Comparison of ENCODE assay signal across 1 cellular context in genomic region chr3:43523454-43524053, GRCh38.
TF ChIP-seq lines count a peak whose summit lies in the region.

No MANE protein-coding gene starts in this region.

TF ChIP-seq in K562, 482 proteins besides CTCF, POLR2A, EP300 and RAD21 (continued from another document):
- no peak for TF ChIP-seq BRF2 (IDR thresholded peaks at IDR 0.05; ENCODE audit: borderline replicate concordance, insufficient read depth, insufficient read length)
- TF ChIP-seq ATF3 (IDR thresholded peaks at IDR 0.05) = peak; percentile 99
- TF ChIP-seq ATF3 (CRISPR knock-in tag; conservative IDR thresholded peaks at IDR 0.05) = 0 out of 2 replicates have a peak, but pooled peaks have one; percentile 50
- TF ChIP-seq PHB (CRISPR knock-in tag; IDR thresholded peaks at IDR 0.05) = no peak
- TF ChIP-seq PRDM10 (IDR thresholded peaks at IDR 0.05; ENCODE audit: partially characterized antibody) = peak; percentile 69
- TF ChIP-seq SAP30 (IDR thresholded peaks at IDR 0.05; ENCODE audit: borderline replicate concordance, insufficient read depth, low read depth, low read length, poor library complexity, severe bottlenecking) = no peak
- TF ChIP-seq RBM17 (IDR thresholded peaks at IDR 0.05; ENCODE audit: borderline replicate concordance, low read depth, low read length) = no peak
- TF ChIP-seq RFX7 (CRISPR knock-in tag; IDR thresholded peaks at IDR 0.05) = no peak
- no peak for TF ChIP-seq ZNF354B (CRISPR knock-in tag; IDR thresholded peaks at IDR 0.05)
- TF ChIP-seq POLR2AphosphoS2 (IDR thresholded peaks at IDR 0.05; ENCODE audit: low read length) = no peak
- no peak for TF ChIP-seq ZNF518B (CRISPR knock-in tag; IDR thresholded peaks at IDR 0.05)
- no peak for TF ChIP-seq RBM39 (optimal IDR thresholded peaks at IDR 0.05; ENCODE audit: low read depth, low read length)
- TF ChIP-seq SIX5 (IDR thresholded peaks at IDR 0.05; ENCODE audit: borderline replicate concordance in 1 of 2, insufficient read depth in 1 of 2, low read depth in 1 of 2, low read length in 2 of 2) = no peak
- peak; percentile 54; the same call in 1 of the 2 replicates for TF ChIP-seq BRD4 (IDR thresholded peaks at IDR 0.05)
- peak in 1 of 2 experiments; percentile 75; a peak in 1 of 4 replicates for TF ChIP-seq ZNF318 (IDR thresholded peaks at IDR 0.05; ENCODE audit: borderline replicate concordance in 1 of 2, low read depth in 1 of 2)
- TF ChIP-seq ZNF277 (CRISPR knock-in tag; IDR thresholded peaks at IDR 0.05; ENCODE audit: borderline replicate concordance) = no peak
- no peak for TF ChIP-seq CBFA2T3 (IDR thresholded peaks at IDR 0.05)
- peak; percentile 78; the same call in 1 of the 2 replicates for TF ChIP-seq ATF2 (CRISPR knock-in tag; IDR thresholded peaks at IDR 0.05)
- no peak for TF ChIP-seq BMI1 (IDR thresholded peaks at IDR 0.05; ENCODE audit: low read length)
- TF ChIP-seq MEF2D (tag; conservative IDR thresholded peaks at IDR 0.05; ENCODE audit: low read depth) = 0 out of 2 replicates have a peak, but pooled peaks have one; percentile 19
- TF ChIP-seq UBTF (IDR thresholded peaks at IDR 0.05; ENCODE audit: borderline replicate concordance in 1 of 2, low read depth in 2 of 2, low read length in 2 of 2) = no peak
